1 cellular context compared by ENCODE assay signal in the genomic region with DNA sequence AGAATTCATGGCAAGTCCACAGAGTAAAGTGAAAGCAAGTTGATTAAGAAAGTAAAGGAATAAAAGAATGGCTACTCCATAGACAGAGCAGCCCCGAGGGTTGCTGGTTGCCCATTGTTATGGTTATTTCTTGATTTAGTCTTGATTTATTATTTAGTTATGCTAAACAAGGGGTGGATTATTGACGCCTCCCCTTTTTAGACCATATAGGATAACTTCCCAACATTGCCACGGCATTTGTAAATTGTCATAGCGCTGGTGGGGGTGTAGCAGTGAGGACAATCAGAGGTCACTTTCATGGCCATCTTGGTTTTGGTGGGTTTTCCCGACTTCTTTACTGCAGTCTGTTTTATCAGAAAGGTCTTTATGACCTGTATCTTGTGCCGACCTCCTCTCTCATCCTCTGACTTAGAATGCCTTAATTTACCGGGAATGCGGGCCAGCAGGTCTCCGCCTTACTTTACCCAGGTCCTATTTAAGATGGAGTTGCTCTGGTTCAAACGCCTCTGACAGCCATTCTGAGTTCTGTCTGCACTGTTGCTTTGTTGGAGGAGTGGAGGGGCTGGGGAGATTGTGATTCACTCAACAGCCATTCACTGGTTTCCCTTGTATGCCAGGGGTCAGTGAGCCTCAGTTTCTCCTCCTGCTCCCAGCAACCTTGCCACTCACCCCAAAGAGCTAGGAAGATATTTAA.
TF ChIP-seq lines count a peak whose summit lies in the region.

No MANE protein-coding gene starts in this region.

TF ChIP-seq in WTC11, 78 proteins besides CTCF, POLR2A, EP300 and RAD21 (continues in another document):
- no peak for TF ChIP-seq USF1 (CRISPR knock-in tag; IDR thresholded peaks at IDR 0.05)
- TF ChIP-seq ZNF423 (CRISPR knock-in tag; IDR thresholded peaks at IDR 0.05) = 0 out of 2 replicates have a peak, but pooled peaks have one; percentile 4
- no peak for TF ChIP-seq ZNF263 (CRISPR knock-in tag; IDR thresholded peaks at IDR 0.05; ENCODE audit: low read depth)
- no peak for TF ChIP-seq TEAD4 (CRISPR knock-in tag; IDR thresholded peaks at IDR 0.05)
- no peak for TF ChIP-seq E2F1 (CRISPR knock-in tag; IDR thresholded peaks at IDR 0.05)
- no peak for TF ChIP-seq NFYB (CRISPR knock-in tag; conservative IDR thresholded peaks at IDR 0.05; ENCODE audit: low read depth)
- TF ChIP-seq, protein P1, sequence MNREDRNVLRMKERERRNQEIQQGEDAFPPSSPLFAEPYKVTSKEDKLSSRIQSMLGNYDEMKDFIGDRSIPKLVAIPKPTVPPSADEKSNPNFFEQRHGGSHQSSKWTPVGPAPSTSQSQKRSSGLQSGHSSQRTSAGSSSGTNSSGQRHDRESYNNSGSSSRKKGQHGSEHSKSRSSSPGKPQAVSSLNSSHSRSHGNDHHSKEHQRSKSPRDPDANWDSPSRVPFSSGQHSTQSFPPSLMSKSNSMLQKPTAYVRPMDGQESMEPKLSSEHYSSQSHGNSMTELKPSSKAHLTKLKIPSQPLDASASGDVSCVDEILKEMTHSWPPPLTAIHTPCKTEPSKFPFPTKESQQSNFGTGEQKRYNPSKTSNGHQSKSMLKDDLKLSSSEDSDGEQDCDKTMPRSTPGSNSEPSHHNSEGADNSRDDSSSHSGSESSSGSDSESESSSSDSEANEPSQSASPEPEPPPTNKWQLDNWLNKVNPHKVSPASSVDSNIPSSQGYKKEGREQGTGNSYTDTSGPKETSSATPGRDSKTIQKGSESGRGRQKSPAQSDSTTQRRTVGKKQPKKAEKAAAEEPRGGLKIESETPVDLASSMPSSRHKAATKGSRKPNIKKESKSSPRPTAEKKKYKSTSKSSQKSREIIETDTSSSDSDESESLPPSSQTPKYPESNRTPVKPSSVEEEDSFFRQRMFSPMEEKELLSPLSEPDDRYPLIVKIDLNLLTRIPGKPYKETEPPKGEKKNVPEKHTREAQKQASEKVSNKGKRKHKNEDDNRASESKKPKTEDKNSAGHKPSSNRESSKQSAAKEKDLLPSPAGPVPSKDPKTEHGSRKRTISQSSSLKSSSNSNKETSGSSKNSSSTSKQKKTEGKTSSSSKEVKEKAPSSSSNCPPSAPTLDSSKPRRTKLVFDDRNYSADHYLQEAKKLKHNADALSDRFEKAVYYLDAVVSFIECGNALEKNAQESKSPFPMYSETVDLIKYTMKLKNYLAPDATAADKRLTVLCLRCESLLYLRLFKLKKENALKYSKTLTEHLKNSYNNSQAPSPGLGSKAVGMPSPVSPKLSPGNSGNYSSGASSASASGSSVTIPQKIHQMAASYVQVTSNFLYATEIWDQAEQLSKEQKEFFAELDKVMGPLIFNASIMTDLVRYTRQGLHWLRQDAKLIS (CRISPR knock-in tag; IDR thresholded peaks at IDR 0.05; ENCODE audit: borderline replicate concordance) = no peak
- TF ChIP-seq ZNF121 (CRISPR knock-in tag; IDR thresholded peaks at IDR 0.05) = no peak
- TF ChIP-seq ATF6 (CRISPR knock-in tag; IDR thresholded peaks at IDR 0.05) = no peak
- TF ChIP-seq MXD4 (CRISPR knock-in tag; IDR thresholded peaks at IDR 0.05; ENCODE audit: borderline replicate concordance) = peak; percentile 66; the same call in 1 of the 2 replicates
- TF ChIP-seq, protein P2, sequence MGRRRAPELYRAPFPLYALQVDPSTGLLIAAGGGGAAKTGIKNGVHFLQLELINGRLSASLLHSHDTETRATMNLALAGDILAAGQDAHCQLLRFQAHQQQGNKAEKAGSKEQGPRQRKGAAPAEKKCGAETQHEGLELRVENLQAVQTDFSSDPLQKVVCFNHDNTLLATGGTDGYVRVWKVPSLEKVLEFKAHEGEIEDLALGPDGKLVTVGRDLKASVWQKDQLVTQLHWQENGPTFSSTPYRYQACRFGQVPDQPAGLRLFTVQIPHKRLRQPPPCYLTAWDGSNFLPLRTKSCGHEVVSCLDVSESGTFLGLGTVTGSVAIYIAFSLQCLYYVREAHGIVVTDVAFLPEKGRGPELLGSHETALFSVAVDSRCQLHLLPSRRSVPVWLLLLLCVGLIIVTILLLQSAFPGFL (CRISPR knock-in tag; IDR thresholded peaks at IDR 0.05; ENCODE audit: borderline replicate concordance) = no peak
- TF ChIP-seq, protein P3, sequence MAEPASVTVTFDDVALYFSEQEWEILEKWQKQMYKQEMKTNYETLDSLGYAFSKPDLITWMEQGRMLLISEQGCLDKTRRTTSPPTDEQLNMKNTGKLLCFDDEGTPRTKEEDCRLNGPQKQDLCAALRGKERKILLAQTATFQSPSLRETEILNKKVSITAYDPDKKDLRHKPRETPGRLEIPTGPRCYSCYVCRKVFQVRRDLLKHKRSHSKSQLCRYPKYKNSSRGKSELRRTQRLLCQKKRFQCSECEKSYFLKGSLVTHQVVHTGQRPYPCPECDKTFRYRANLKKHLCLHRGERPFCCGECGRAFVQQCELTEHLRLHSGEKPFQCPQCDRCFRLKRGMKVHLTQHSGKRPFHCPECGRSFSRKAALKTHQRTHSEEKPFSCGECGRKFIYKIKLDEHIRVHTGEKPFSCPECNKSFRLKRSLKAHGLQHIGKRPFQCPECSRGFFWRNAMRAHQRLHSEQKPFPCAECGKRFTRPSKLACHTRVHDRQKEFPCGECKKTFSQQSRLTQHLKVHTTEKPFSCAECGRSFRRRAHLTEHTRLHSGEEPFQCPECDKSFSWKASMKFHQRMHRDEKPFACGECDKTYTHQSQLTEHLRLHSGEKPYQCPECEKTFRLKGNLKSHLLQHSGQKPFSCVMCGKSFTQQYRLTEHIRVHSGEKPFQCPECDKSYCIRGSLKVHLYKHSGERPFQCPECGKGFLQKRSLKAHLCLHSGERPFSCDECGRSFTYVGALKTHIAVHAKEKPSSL (CRISPR knock-in tag; conservative IDR thresholded peaks at IDR 0.05) = no peak
- TF ChIP-seq ETV6 (CRISPR knock-in tag; IDR thresholded peaks at IDR 0.05) = no peak
- TF ChIP-seq NR2C2 (CRISPR knock-in tag; IDR thresholded peaks at IDR 0.05) = no peak
- TF ChIP-seq, protein P4, sequence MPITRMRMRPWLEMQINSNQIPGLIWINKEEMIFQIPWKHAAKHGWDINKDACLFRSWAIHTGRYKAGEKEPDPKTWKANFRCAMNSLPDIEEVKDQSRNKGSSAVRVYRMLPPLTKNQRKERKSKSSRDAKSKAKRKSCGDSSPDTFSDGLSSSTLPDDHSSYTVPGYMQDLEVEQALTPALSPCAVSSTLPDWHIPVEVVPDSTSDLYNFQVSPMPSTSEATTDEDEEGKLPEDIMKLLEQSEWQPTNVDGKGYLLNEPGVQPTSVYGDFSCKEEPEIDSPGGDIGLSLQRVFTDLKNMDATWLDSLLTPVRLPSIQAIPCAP (CRISPR knock-in tag; IDR thresholded peaks at IDR 0.05) = no peak
- TF ChIP-seq NR1H2 (CRISPR knock-in tag; IDR thresholded peaks at IDR 0.05) = no peak
- TF ChIP-seq SP1 (CRISPR knock-in tag; conservative IDR thresholded peaks at IDR 0.05) = no peak
- no peak for TF ChIP-seq SOX15 (CRISPR knock-in tag; IDR thresholded peaks at IDR 0.05)
- no peak for TF ChIP-seq ZNF416 (CRISPR knock-in tag; IDR thresholded peaks at IDR 0.05)
- TF ChIP-seq MAX (CRISPR knock-in tag; IDR thresholded peaks at IDR 0.05) = no peak
- no peak for TF ChIP-seq PRDM15 (CRISPR knock-in tag; IDR thresholded peaks at IDR 0.05)
- TF ChIP-seq TEAD1 (CRISPR knock-in tag; IDR thresholded peaks at IDR 0.05) = no peak
- TF ChIP-seq ZBTB43 (CRISPR knock-in tag; IDR thresholded peaks at IDR 0.05) = no peak
- TF ChIP-seq JAZF1 (CRISPR knock-in tag; IDR thresholded peaks at IDR 0.05) = no peak
- no peak for TF ChIP-seq PRRX2 (CRISPR knock-in tag; IDR thresholded peaks at IDR 0.05)
- TF ChIP-seq ZNF219 (CRISPR knock-in tag; IDR thresholded peaks at IDR 0.05; ENCODE audit: borderline replicate concordance) = no peak
- 0 out of 2 replicates have a peak, but pooled peaks have one; percentile 61 for TF ChIP-seq ZNF396 (CRISPR knock-in tag; IDR thresholded peaks at IDR 0.05; ENCODE audit: borderline replicate concordance)
- TF ChIP-seq ZSCAN18 (CRISPR knock-in tag; IDR thresholded peaks at IDR 0.05) = peak; percentile 86
- TF ChIP-seq EMX1 (CRISPR knock-in tag; IDR thresholded peaks at IDR 0.05) = no peak
